In genomic region chr3:2211568-2211967, GRCh38 we compare ENCODE assay signal across 33 cellular contexts.
"Had no signal": no experiment of that assay in that cellular context is flagged by ENCODE, and none has a peak within 500 bp of the region (broad histone marks: within the 10 kb centered on the region; RNA-seq: fewer than 3 reads in every experiment).

No MANE protein-coding gene starts in this region.

- ATAC-seq: activated naive CD4-positive, alpha-beta T cell treated with anti-CD3 and anti-CD28 coated beads, Interleukin-2, amount 50 U/mL, for 72 hours; activated T-cell treated with anti-CD3 and anti-CD28 coated beads, Interleukin-2, amount 50 U/mL, for 4 hours; body of pancreas had no signal

- H3K9me3 ChIP-seq: adrenal gland, body of pancreas had no signal

- H3K27ac ChIP-seq: adrenal gland, body of pancreas, PC-9, VCaP had no signal

- H3K4me3 Mint-ChIP-seq: activated B cell treated with CpG ODN at 0.5 μM for 24 hours; activated CD4-positive, alpha-beta memory T cell treated with anti-CD3 and anti-CD28 coated beads for 36 hours; activated naive CD4-positive, alpha-beta T cell treated with anti-CD3 and anti-CD28 coated beads for 36 hours; activated T-cell treated with anti-CD3 and anti-CD28 coated beads, Interleukin-2, amount 50 U/mL, for 4 hours; activated T-helper 1 cell treated with anti-CD3 and anti-CD28 coated beads, Interleukin-12 subunit alpha, Interleukin-12 subunit beta, Interleukin-2, Interleukin-4 antibody, amounts not matched to agents 30 ng/mL and 10 ng/mL and 1 ng/mL, durations not matched to agents 14 hours and 24 hours and 36 hours had no signal

- H3K36me3 ChIP-seq: adrenal gland had no signal

- H3K27me3 ChIP-seq: adrenal gland, body of pancreas had no signal

- H3K27me3 Mint-ChIP-seq: activated B cell treated with CpG ODN at 0.5 μM for 24 hours; activated CD4-positive, alpha-beta memory T cell treated with anti-CD3 and anti-CD28 coated beads for 36 hours had no signal

- H3K27ac Mint-ChIP-seq: activated B cell treated with CpG ODN at 0.5 μM for 24 hours; activated CD4-positive, alpha-beta memory T cell treated with anti-CD3 and anti-CD28 coated beads for 36 hours; activated naive CD4-positive, alpha-beta T cell treated with anti-CD3 and anti-CD28 coated beads for 36 hours; activated naive CD4-positive, alpha-beta T cell treated with anti-CD3 and anti-CD28 coated beads, Interleukin-2, amount 50 U/mL, for 72 hours; activated T-helper 1 cell treated with anti-CD3 and anti-CD28 coated beads, Interleukin-12 subunit alpha, Interleukin-12 subunit beta, Interleukin-2, Interleukin-4 antibody, amounts not matched to agents 30 ng/mL and 10 ng/mL and 1 ng/mL, durations not matched to agents 14 hours and 24 hours and 36 hours had no signal

- H3K9me3 Mint-ChIP-seq: activated CD4-positive, alpha-beta memory T cell treated with anti-CD3 and anti-CD28 coated beads for 36 hours; activated naive CD4-positive, alpha-beta T cell treated with anti-CD3 and anti-CD28 coated beads for 36 hours; activated T-cell treated with anti-CD3 and anti-CD28 coated beads, Interleukin-2, amount 50 U/mL, for 4 hours; activated T-helper 1 cell treated with anti-CD3 and anti-CD28 coated beads, Interleukin-12 subunit alpha, Interleukin-12 subunit beta, Interleukin-2, Interleukin-4 antibody, amounts not matched to agents 30 ng/mL and 10 ng/mL and 1 ng/mL, durations not matched to agents 14 hours and 24 hours and 36 hours had no signal

- H3K4me1 ChIP-seq: adrenal gland, body of pancreas had no signal

- H3K4me1 Mint-ChIP-seq: activated B cell treated with CpG ODN at 0.5 μM for 24 hours had no signal

- H3K36me3 Mint-ChIP-seq: activated CD4-positive, alpha-beta memory T cell treated with anti-CD3 and anti-CD28 coated beads for 36 hours; activated naive CD4-positive, alpha-beta T cell treated with anti-CD3 and anti-CD28 coated beads, Interleukin-2, amount 50 U/mL, for 72 hours had no signal

- DNase-seq: activated B cell treated with CpG ODN at 0.5 μM for 24 hours; activated CD4-positive, alpha-beta memory T cell treated with anti-CD3 and anti-CD28 coated beads for 36 hours; activated CD4-positive, alpha-beta T cell treated with anti-CD3 and anti-CD28 coated beads for 4 hours; activated CD4-positive, alpha-beta T cell treated with anti-CD3 and anti-CD28 coated beads, Interleukin-2, amount 50 U/mL, for 1 hour; activated CD4-positive, CD25-positive, alpha-beta regulatory T cell treated with anti-CD3 and anti-CD28 coated beads, Interleukin-2, amount 50 U/mL, for 72 hours; activated CD8-positive, alpha-beta memory T cell treated with anti-CD3 and anti-CD28 coated beads, Interleukin-2, amount 50 U/mL, for 4 hours; activated gamma-delta T cell treated with Interleukin-2 at 50 U/mL for 16 hours; activated naive CD4-positive, alpha-beta T cell treated with anti-CD3 and anti-CD28 coated beads for 36 hours; activated T-cell treated with anti-CD3 and anti-CD28 coated beads for 4 hours; activated T-cell treated with anti-CD3 and anti-CD28 coated beads, Interleukin-2, amount 50 U/mL, for 4 hours; adrenal gland; body of pancreas; central memory CD4-positive, alpha-beta T cell; KG1; NCI-H1092 treated with DMSO at 0.1 percent for 48 hours; NCI-H1417; NCI-H146; NCI-H187; NCI-H2029 treated with DMSO at 0.1 percent for 48 hours; NCI-H2107; NCI-H2171; NCI-H510A; NCI-H748 treated with DMSO at 0.1 percent for 48 hours; NK-92 treated with Interleukin-12 subunit alpha and Interleukin-12 subunit beta, amount 100 ng/mL, for 24 hours; PC-9; Right ventricle myocardium superior; SW 1271; T-helper 1 cell; T-helper 2 cell; T-helper 9 cell had no signal

- H3K4me3 ChIP-seq: adrenal gland, body of pancreas, PC-9 had no signal
